18 cellular contexts compared by ENCODE assay signal in the genomic region with DNA sequence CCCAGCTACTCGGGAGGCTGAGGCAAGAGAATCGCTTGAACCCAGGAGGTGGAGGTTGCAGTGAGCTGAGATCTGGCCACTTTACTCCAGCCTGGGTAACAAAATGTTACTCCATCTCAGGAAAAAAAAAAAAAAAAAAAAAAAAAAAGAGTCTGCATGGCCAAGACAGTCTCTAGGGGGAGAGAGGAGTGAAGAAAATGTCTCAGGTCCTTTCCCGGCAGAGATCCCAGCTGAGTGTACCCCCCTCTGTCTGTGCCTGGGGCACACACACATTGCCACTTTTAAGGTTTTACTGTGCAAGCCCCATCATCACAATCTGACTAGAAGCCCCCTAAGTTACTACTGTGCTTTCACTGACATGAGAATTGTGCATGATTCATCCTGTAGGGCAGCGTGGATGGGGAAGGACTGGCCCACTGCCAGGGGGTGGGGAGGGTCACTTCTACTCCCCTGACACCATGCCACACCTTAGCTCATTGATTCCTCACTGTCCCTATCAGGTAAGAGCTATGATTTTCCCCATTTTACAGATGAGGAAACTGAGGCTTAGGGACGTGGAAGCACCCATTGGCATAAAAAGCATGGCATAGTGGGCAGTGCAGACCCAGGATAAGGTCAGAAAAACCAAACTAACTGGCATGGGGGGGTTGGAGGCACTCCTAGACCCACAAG.
DNase-seq lines count a peak whose midpoint lies in the region; ATAC-seq and TF ChIP-seq lines count a peak whose summit lies in the region.
"Had no signal": no experiment of that assay in that cellular context is flagged by ENCODE, and none has a peak within 500 bp of the region (broad histone marks: within the 10 kb centered on the region; RNA-seq: fewer than 3 reads in every experiment).

No MANE protein-coding gene starts in this region.

- H3K9me3 ChIP-seq in A673 (ENCODE audit: low read depth, low read length, poor library complexity, severe bottlenecking) = no peaks in the 10 kb centered on the region
- H3K9me3 ChIP-seq: colonic mucosa, heart right ventricle, ovary, vagina had no signal

- H3K36me3 ChIP-seq in A673 (ENCODE audit: insufficient read depth, low read length, poor library complexity, severe bottlenecking) = no peaks in the 10 kb centered on the region
- H3K36me3 ChIP-seq: colonic mucosa, heart right ventricle, ovary, vagina had no signal

- intact Hi-C loops in A673 (cut with micrococcal nuclease; ENCODE audit: unreplicated experiment) = loop anchor here (5.0 to 10.0 kb wide), 2 partner anchors 204 to 272 kb away; partner anchors contain the start of gene CNOT8
- intact Hi-C loops in left colon (cut with DNase I, micrococcal nuclease) = loop anchor here in 1 of 2 donors (5.0 kb wide), 1 partner anchor 159 kb away; no protein-coding TSS in a partner anchor

- H3K4me3 ChIP-seq in A673 (ENCODE audit: low read depth, low read length, poor library complexity, severe bottlenecking) (no peak overlapping the region), cardiac fibroblast (replicated peaks in 1 of 2; ENCODE audit: low read depth in 2 of 2, low read length in 2 of 2) (no peak overlapping the region)
- H3K4me3 ChIP-seq: colonic mucosa, heart right ventricle, ovary, vagina had no signal

- TF ChIP-seq CTCF in A673 (conservative IDR thresholded peaks at IDR 0.05; ENCODE audit: low read depth, low read length) = no peak
- TF ChIP-seq CTCF in cardiac fibroblast (IDR thresholded peaks at IDR 0.05; ENCODE audit: low read depth, low read length) = no peak

- H3K27ac ChIP-seq in A673 (ENCODE audit: low read depth, low read length, poor library complexity, severe bottlenecking) = no peak overlapping the region
- H3K27ac ChIP-seq: colonic mucosa had no signal

- DNase-seq in A673 (ENCODE audit: low spot score) = peak; percentile 27
- no peak for DNase-seq in HEK293T (ENCODE audit: extremely low spot score)
- DNase-seq in cardiac fibroblast (ENCODE audit: low read depth in 2 of 2) = peak; percentile 38 to 47
- no peak for DNase-seq in left colon
- DNase-seq in HuH-7 (ENCODE audit: low spot score) = no peak
- DNase-seq in NCI-H1105 treated with DMSO at 0.1 percent for 48 hours (lab: John Stamatoyannopoulos, UW) = no peak
- DNase-seq in T-helper 9 cell = no peak
- DNase-seq in effector CD8-positive, alpha-beta T cell (lab: John Stamatoyannopoulos, UW) = no peak
- DNase-seq: activated CD4-positive, alpha-beta memory T cell treated with anti-CD3 and anti-CD28 coated beads, Interleukin-2, amount 10 ng/mL, durations not matched to agents 7 days and 5 days; heart right ventricle; MM.1S; NCI-H187; NCI-H526; PC-3; stimulated activated naive CD8-positive, alpha-beta T cell treated with anti-CD3 and anti-CD28 coated beads, Interleukin-15, Interleukin-2, amounts not matched to agents 100 U/mL and 50 U/mL, for 24 hours had no signal

- no TSS peak for BruUV-seq in A673 (replicated peaks; lab: Mats Ljungman, UMichigan)

- ATAC-seq in left colon = peak; percentile 26
- ATAC-seq: PC-3; stimulated activated naive CD8-positive, alpha-beta T cell treated with anti-CD3 and anti-CD28 coated beads, Interleukin-15, Interleukin-2, amounts not matched to agents 100 U/mL and 50 U/mL, for 24 hours had no signal

- CTCF ChIA-PET in A673 (lab: Charles Lee) = no interaction called here
- CTCF ChIA-PET in HEK293T (lab: Yijun Ruan, JAX) = no interaction called here

- H3K27me3 ChIP-seq in A673 (replicated peaks; ENCODE audit: insufficient read depth, low read depth, low read length, poor library complexity) = no peaks in the 10 kb centered on the region
- H3K27me3 ChIP-seq: colonic mucosa, ovary, vagina had no signal

- peaks cover 18% of the 10 kb centered on the region for H3K4me1 ChIP-seq in A673 (ENCODE audit: insufficient read depth, low read length, poor library complexity, severe bottlenecking)

- POLR2A ChIA-PET in A673 (lab: Charles Lee; ENCODE audit: low non-redundant PET) (interaction anchor here (0.6 kb wide), 1 partner anchor 128 kb away, joined by 3 read pairs; no protein-coding TSS in a partner anchor), HEK293T (lab: Yijun Ruan, JAX) (interaction anchor here (0.7 kb wide), 1 partner anchor 100 kb away, joined by 3 read pairs; no protein-coding TSS in a partner anchor)

TF ChIP-seq in HEK293T, 16 proteins besides CTCF, POLR2A, EP300 and RAD21:
- peak; percentile 49; the same call in 1 of the 2 replicates for TF ChIP-seq ZNF384 (IDR thresholded peaks at IDR 0.05)
- no peak for TF ChIP-seq HDGF (IDR thresholded peaks at IDR 0.05; ENCODE audit: borderline replicate concordance)

Comparison
In these comparisons a context has a peak if more than half of its experiments do, and no peak if none do; other contexts are left out.
1. DNase-seq: peak in A673 (single experiment) and cardiac fibroblast (2 of 2); none in HEK293T (single experiment), left colon (0 of 2), HuH-7 (single experiment), NCI-H1105 treated with DMSO at 0.1 percent for 48 hours (single experiment), T-helper 9 cell (single experiment) and effector CD8-positive, alpha-beta T cell (single experiment).